In genomic region chr14:96585672-96586013, GRCh38 we compare ENCODE assay signal across 30 cellular contexts.
"Had no signal": no experiment of that assay in that cellular context is flagged by ENCODE, and none has a peak within 500 bp of the region (broad histone marks: within the 10 kb centered on the region; RNA-seq: fewer than 3 reads in every experiment).

No MANE protein-coding gene starts in this region.

- H3K9me3 Mint-ChIP-seq: activated CD4-positive, alpha-beta T cell treated with anti-CD3 and anti-CD28 coated beads, Interleukin-2, amount 10 ng/mL, durations not matched to agents 24 days and 14 days; activated naive CD4-positive, alpha-beta T cell treated with anti-CD3 and anti-CD28 coated beads, Interleukin-2, amount 50 U/mL, for 24 hours; activated naive CD8-positive, alpha-beta T cell treated with anti-CD3 and anti-CD28 coated beads, Interleukin-2, amount 50 U/mL, for 24 hours; activated T-cell treated with anti-CD3 and anti-CD28 coated beads, Interleukin-2, amount 50 U/mL, for 24 hours; activated T-helper 1 cell treated with anti-CD3 and anti-CD28 coated beads, Interleukin-12 subunit alpha, Interleukin-12 subunit beta, Interleukin-2, Interleukin-4 antibody, amounts not matched to agents 30 ng/mL and 10 ng/mL and 1 ng/mL, durations not matched to agents 14 hours and 24 hours and 36 hours; central memory CD8-positive, alpha-beta T cell; T-helper 1 cell treated with Interleukin-12 subunit alpha and Interleukin-12 subunit beta and Interleukin-4 antibody, amounts not matched to agents 30 μg/mL and 1 μg/mL, for 36 hours had no signal

- H3K9me3 ChIP-seq: ascending aorta, body of pancreas had no signal

- H3K4me1 ChIP-seq: ascending aorta, body of pancreas had no signal

- H3K27ac Mint-ChIP-seq: activated CD4-positive, alpha-beta T cell treated with anti-CD3 and anti-CD28 coated beads, Interleukin-2, amount 10 ng/mL, durations not matched to agents 24 days and 14 days; activated CD8-positive, alpha-beta memory T cell treated with anti-CD3 and anti-CD28 coated beads, Interleukin-2, amount 10 ng/mL, durations not matched to agents 7 days and 5 days; activated naive CD4-positive, alpha-beta T cell treated with anti-CD3 and anti-CD28 coated beads, Interleukin-2, amount 50 U/mL, for 24 hours; activated naive CD8-positive, alpha-beta T cell treated with anti-CD3 and anti-CD28 coated beads, Interleukin-2, amount 50 U/mL, for 24 hours; activated T-cell treated with anti-CD3 and anti-CD28 coated beads, Interleukin-2, amount 50 U/mL, for 24 hours; activated T-helper 1 cell treated with anti-CD3 and anti-CD28 coated beads, Interleukin-12 subunit alpha, Interleukin-12 subunit beta, Interleukin-2, Interleukin-4 antibody, amounts not matched to agents 30 ng/mL and 10 ng/mL and 1 ng/mL, durations not matched to agents 14 hours and 24 hours and 36 hours; T-helper 1 cell treated with Interleukin-12 subunit alpha and Interleukin-12 subunit beta and Interleukin-4 antibody, amounts not matched to agents 30 μg/mL and 1 μg/mL, for 36 hours had no signal

- H3K36me3 ChIP-seq: ascending aorta had no signal

- DNase-seq: activated CD4-positive, alpha-beta T cell treated with anti-CD3 and anti-CD28 coated beads for 1 hour; activated CD4-positive, alpha-beta T cell treated with anti-CD3 and anti-CD28 coated beads, Interleukin-2, amount 10 ng/mL, durations not matched to agents 24 days and 14 days; activated CD4-positive, alpha-beta T cell treated with anti-CD3 and anti-CD28 coated beads, Interleukin-2, amount 50 U/mL, for 48 hours; activated CD8-positive, alpha-beta memory T cell treated with anti-CD3 and anti-CD28 coated beads, Interleukin-2, amount 10 ng/mL, durations not matched to agents 7 days and 5 days; activated effector memory CD4-positive, alpha-beta T cell treated with Interleukin-2 at 50 U/mL for 16 hours; activated naive CD4-positive, alpha-beta T cell; activated naive CD8-positive, alpha-beta T cell treated with anti-CD3 and anti-CD28 coated beads, Interleukin-2, amount 50 U/mL, for 24 hours; activated T-cell treated with anti-CD3 and anti-CD28 coated beads, Interleukin-2, amount 50 U/mL, for 24 hours; amniotic stem cell; body of pancreas; IMR-90; KG1; NCI-H1105; NCI-H1436; NCI-H1694 treated with DMSO at 0.1 percent for 48 hours; NCI-H2029 treated with DMSO at 0.1 percent for 48 hours; NCI-H2171 treated with DMSO at 0.1 percent for 48 hours; NCI-H345; NCI-H510A; NCI-H69; NK-92 treated with Interleukin-12 subunit alpha and Interleukin-12 subunit beta, amount 100 ng/mL, for 24 hours; OCI-M1; RPMI8226 had no signal

- H3K27me3 ChIP-seq: ascending aorta, body of pancreas had no signal

- H3K27ac ChIP-seq: ascending aorta, body of pancreas had no signal

- ATAC-seq: activated CD8-positive, alpha-beta memory T cell treated with anti-CD3 and anti-CD28 coated beads, Interleukin-2, amount 10 ng/mL, durations not matched to agents 7 days and 5 days; activated naive CD8-positive, alpha-beta T cell treated with anti-CD3 and anti-CD28 coated beads, Interleukin-2, amount 50 U/mL, for 24 hours; body of pancreas; Panc1; Right ventricle myocardium inferior had no signal

- H3K36me3 Mint-ChIP-seq: activated CD8-positive, alpha-beta memory T cell treated with anti-CD3 and anti-CD28 coated beads, Interleukin-2, amount 10 ng/mL, durations not matched to agents 7 days and 5 days; activated naive CD4-positive, alpha-beta T cell treated with anti-CD3 and anti-CD28 coated beads, Interleukin-2, amount 50 U/mL, for 24 hours had no signal

- H3K4me3 ChIP-seq: ascending aorta, body of pancreas had no signal

- H3K4me1 Mint-ChIP-seq: activated CD4-positive, alpha-beta T cell treated with anti-CD3 and anti-CD28 coated beads, Interleukin-2, amount 10 ng/mL, durations not matched to agents 24 days and 14 days; activated naive CD4-positive, alpha-beta T cell treated with anti-CD3 and anti-CD28 coated beads, Interleukin-2, amount 50 U/mL, for 24 hours; activated naive CD8-positive, alpha-beta T cell treated with anti-CD3 and anti-CD28 coated beads, Interleukin-2, amount 50 U/mL, for 24 hours had no signal

- H3K4me3 Mint-ChIP-seq: activated CD4-positive, alpha-beta T cell treated with anti-CD3 and anti-CD28 coated beads, Interleukin-2, amount 10 ng/mL, durations not matched to agents 24 days and 14 days; activated CD8-positive, alpha-beta memory T cell treated with anti-CD3 and anti-CD28 coated beads, Interleukin-2, amount 10 ng/mL, durations not matched to agents 7 days and 5 days; activated naive CD4-positive, alpha-beta T cell treated with anti-CD3 and anti-CD28 coated beads, Interleukin-2, amount 50 U/mL, for 24 hours; activated naive CD8-positive, alpha-beta T cell treated with anti-CD3 and anti-CD28 coated beads, Interleukin-2, amount 50 U/mL, for 24 hours; activated T-cell treated with anti-CD3 and anti-CD28 coated beads, Interleukin-2, amount 50 U/mL, for 24 hours; activated T-helper 1 cell treated with anti-CD3 and anti-CD28 coated beads, Interleukin-12 subunit alpha, Interleukin-12 subunit beta, Interleukin-2, Interleukin-4 antibody, amounts not matched to agents 30 ng/mL and 10 ng/mL and 1 ng/mL, durations not matched to agents 14 hours and 24 hours and 36 hours; central memory CD8-positive, alpha-beta T cell; T-helper 1 cell treated with Interleukin-12 subunit alpha and Interleukin-12 subunit beta and Interleukin-4 antibody, amounts not matched to agents 30 μg/mL and 1 μg/mL, for 36 hours had no signal
